ENCODE assay signal across 1 cellular context in the genomic region with DNA sequence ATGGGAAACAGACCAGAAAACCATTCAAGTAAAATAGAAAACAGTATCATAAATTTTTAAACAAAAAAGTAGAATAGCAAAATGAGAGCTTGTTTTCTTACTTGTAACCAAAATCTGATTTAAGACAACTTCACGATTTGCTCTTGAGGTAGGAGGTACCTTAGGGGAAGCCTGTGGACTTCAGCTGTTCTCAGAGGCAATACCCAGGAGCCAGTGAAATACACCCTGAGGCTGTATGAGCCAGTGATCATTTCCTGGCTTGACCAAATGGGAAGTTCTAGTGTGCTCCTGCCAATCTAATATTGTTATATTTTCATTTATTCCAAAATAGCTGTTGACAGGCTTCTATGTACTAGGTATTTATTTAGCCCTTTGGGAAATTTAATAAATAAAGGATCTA.
TF ChIP-seq lines count a peak whose summit lies in the region.

No MANE protein-coding gene starts in this region.

TF ChIP-seq in GM23338, 12 proteins besides CTCF, POLR2A, EP300 and RAD21 (continued from another document):
- TF ChIP-seq, protein P1, sequence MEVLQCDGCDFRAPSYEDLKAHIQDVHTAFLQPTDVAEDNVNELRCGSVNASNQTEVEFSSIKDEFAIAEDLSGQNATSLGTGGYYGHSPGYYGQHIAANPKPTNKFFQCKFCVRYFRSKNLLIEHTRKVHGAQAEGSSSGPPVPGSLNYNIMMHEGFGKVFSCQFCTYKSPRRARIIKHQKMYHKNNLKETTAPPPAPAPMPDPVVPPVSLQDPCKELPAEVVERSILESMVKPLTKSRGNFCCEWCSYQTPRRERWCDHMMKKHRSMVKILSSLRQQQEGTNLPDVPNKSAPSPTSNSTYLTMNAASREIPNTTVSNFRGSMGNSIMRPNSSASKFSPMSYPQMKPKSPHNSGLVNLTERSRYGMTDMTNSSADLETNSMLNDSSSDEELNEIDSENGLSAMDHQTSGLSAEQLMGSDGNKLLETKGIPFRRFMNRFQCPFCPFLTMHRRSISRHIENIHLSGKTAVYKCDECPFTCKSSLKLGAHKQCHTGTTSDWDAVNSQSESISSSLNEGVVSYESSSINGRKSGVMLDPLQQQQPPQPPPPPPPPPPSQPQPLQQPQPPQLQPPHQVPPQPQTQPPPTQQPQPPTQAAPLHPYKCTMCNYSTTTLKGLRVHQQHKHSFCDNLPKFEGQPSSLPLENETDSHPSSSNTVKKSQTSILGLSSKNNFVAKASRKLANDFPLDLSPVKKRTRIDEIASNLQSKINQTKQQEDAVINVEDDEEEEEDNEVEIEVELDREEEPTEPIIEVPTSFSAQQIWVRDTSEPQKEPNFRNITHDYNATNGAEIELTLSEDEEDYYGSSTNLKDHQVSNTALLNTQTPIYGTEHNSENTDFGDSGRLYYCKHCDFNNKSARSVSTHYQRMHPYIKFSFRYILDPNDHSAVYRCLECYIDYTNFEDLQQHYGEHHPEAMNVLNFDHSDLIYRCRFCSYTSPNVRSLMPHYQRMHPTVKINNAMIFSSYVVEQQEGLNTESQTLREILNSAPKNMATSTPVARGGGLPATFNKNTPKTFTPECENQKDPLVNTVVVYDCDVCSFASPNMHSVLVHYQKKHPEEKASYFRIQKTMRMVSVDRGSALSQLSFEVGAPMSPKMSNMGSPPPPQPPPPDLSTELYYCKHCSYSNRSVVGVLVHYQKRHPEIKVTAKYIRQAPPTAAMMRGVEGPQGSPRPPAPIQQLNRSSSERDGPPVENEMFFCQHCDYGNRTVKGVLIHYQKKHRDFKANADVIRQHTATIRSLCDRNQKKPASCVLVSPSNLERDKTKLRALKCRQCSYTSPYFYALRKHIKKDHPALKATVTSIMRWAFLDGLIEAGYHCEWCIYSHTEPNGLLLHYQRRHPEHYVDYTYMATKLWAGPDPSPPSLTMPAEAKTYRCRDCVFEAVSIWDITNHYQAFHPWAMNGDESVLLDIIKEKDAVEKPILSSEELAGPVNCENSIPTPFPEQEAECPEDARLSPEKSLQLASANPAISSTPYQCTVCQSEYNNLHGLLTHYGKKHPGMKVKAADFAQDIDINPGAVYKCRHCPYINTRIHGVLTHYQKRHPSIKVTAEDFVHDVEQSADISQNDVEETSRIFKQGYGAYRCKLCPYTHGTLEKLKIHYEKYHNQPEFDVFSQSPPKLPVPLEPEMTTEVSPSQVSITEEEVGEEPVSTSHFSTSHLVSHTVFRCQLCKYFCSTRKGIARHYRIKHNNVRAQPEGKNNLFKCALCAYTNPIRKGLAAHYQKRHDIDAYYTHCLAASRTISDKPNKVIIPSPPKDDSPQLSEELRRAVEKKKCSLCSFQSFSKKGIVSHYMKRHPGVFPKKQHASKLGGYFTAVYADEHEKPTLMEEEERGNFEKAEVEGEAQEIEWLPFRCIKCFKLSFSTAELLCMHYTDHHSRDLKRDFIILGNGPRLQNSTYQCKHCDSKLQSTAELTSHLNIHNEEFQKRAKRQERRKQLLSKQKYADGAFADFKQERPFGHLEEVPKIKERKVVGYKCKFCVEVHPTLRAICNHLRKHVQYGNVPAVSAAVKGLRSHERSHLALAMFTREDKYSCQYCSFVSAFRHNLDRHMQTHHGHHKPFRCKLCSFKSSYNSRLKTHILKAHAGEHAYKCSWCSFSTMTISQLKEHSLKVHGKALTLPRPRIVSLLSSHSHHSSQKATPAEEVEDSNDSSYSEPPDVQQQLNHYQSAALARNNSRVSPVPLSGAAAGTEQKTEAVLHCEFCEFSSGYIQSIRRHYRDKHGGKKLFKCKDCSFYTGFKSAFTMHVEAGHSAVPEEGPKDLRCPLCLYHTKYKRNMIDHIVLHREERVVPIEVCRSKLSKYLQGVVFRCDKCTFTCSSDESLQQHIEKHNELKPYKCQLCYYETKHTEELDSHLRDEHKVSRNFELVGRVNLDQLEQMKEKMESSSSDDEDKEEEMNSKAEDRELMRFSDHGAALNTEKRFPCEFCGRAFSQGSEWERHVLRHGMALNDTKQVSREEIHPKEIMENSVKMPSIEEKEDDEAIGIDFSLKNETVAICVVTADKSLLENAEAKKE (CRISPR knock-in tag; IDR thresholded peaks at IDR 0.05), result peak; percentile 79
- TF ChIP-seq EZH2phosphoT487 (IDR thresholded peaks at IDR 0.05; ENCODE audit: unreplicated experiment), result no peak
